In genomic region chr14:24309538-24310386, GRCh38 we compare ENCODE assay signal across 9 cellular contexts. TPM values are rescaled to one million over a fixed set of nuclear protein-coding genes. Genes with fewer than 3 reads are reported as not detected.
DNase-seq lines count a peak whose midpoint lies in the region; ATAC-seq and TF ChIP-seq lines count a peak whose summit lies in the region.
"Had no signal": no experiment of that assay in that cellular context is flagged by ENCODE, and none has a peak within 500 bp of the region (broad histone marks: within the 10 kb centered on the region; RNA-seq: fewer than 3 reads in every experiment).

A gene with protein sequence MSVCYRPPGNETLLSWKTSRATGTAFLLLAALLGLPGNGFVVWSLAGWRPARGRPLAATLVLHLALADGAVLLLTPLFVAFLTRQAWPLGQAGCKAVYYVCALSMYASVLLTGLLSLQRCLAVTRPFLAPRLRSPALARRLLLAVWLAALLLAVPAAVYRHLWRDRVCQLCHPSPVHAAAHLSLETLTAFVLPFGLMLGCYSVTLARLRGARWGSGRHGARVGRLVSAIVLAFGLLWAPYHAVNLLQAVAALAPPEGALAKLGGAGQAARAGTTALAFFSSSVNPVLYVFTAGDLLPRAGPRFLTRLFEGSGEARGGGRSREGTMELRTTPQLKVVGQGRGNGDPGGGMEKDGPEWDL (plus strand): TSS chr14:24310140. CDS start chr14:24310665, 525 bp downstream.

- H3K4me1 ChIP-seq in ascending aorta, result peaks cover 8 to 14% of the 10 kb centered on the region in 2 donors
- H3K4me1 ChIP-seq in right lobe of liver, result peaks cover 0 to 70% (median 31%) of the 10 kb centered on the region in 4 donors
- peaks cover 19 to 52% of the 10 kb centered on the region in 2 donors for H3K4me1 ChIP-seq in thyroid gland

- H3K9me3 Mint-ChIP-seq in activated naive CD4-positive, alpha-beta T cell treated with anti-CD3 and anti-CD28 coated beads for 36 hours, result no peaks in the 10 kb centered on the region

- TF ChIP-seq POLR2A in right lobe of liver (IDR thresholded peaks at IDR 0.05) (no peak), thyroid gland (IDR thresholded peaks at IDR 0.05) (no peak)

- peak within 1 kb of the TSS; percentile 39 for H3K27ac Mint-ChIP-seq in activated naive CD4-positive, alpha-beta T cell treated with anti-CD3 and anti-CD28 coated beads for 36 hours

- intact Hi-C loops in activated naive CD4-positive, alpha-beta T cell treated with anti-CD3 and anti-CD28 coated beads for 36 hours (cut with micrococcal nuclease), result no loop called here
- intact Hi-C loops in ascending aorta (cut with DNase I), result loop anchor here (2.0 kb wide), 1 partner anchor 67 kb away; the partner anchor contains the start of gene TINF2
- intact Hi-C loops in right lobe of liver (cut with DNase I), result no loop called here
- intact Hi-C loops in thyroid gland (cut with DNase I), result no loop called here

- ATAC-seq in right lobe of liver, result peak in 2 of 4 donors; percentile 19 to 54

- H3K27ac ChIP-seq in ascending aorta, result peak within 1 kb of the TSS; percentile 65 to 68
- H3K27ac ChIP-seq in right lobe of liver, result peak within 1 kb of the TSS; percentile 80 to 98 (median 93)
- H3K27ac ChIP-seq in thyroid gland, result peak within 1 kb of the TSS; percentile 82 to 89 (median 84)

- H3K36me3 ChIP-seq in ascending aorta (peaks cover 21 to 24% of the 10 kb centered on the region in 2 donors), right lobe of liver (peaks cover 0 to 21% (median 13%) of the 10 kb centered on the region in 4 donors), thyroid gland (peaks cover 16 to 17% of the 10 kb centered on the region in 2 donors)

- H3K9me3 ChIP-seq in ascending aorta, result no peaks in the 10 kb centered on the region
- H3K9me3 ChIP-seq in right lobe of liver, result no peaks in the 10 kb centered on the region
- H3K9me3 ChIP-seq in thyroid gland, result no peaks in the 10 kb centered on the region

- no peaks in the 10 kb centered on the region for H3K27me3 Mint-ChIP-seq in activated naive CD4-positive, alpha-beta T cell treated with anti-CD3 and anti-CD28 coated beads for 36 hours (ENCODE audit: low read depth)

- H3K4me1 Mint-ChIP-seq in activated naive CD4-positive, alpha-beta T cell treated with anti-CD3 and anti-CD28 coated beads for 36 hours (ENCODE audit: low read depth), result peaks cover 59% of the 10 kb centered on the region

- H3K4me3 Mint-ChIP-seq in activated naive CD4-positive, alpha-beta T cell treated with anti-CD3 and anti-CD28 coated beads for 36 hours, result peak within 1 kb of the TSS; percentile 71

- peak within 1 kb of the TSS; percentile 61 to 68 for H3K4me3 ChIP-seq in ascending aorta
- peak within 1 kb of the TSS; percentile 43 to 64 (median 48) for H3K4me3 ChIP-seq in right lobe of liver
- peak within 1 kb of the TSS in 1 of 3 donors; percentile 35 for H3K4me3 ChIP-seq in thyroid gland (replicated peaks in 1 of 3)

- H3K27me3 ChIP-seq in ascending aorta (no peaks in the 10 kb centered on the region), right lobe of liver (no peaks in the 10 kb centered on the region), thyroid gland (no peaks in the 10 kb centered on the region)

- peaks cover 34% of the 10 kb centered on the region for H3K36me3 Mint-ChIP-seq in activated naive CD4-positive, alpha-beta T cell treated with anti-CD3 and anti-CD28 coated beads for 36 hours (ENCODE audit: low read depth)

- TF ChIP-seq CTCF in ascending aorta (IDR thresholded peaks at IDR 0.05) (no peak), right lobe of liver (IDR thresholded peaks at IDR 0.05) (no peak), thyroid gland (IDR thresholded peaks at IDR 0.05) (no peak)

- DNase-seq in activated naive CD4-positive, alpha-beta T cell treated with anti-CD3 and anti-CD28 coated beads for 36 hours, result no peak
- DNase-seq in activated naive CD4-positive, alpha-beta T cell treated with Interleukin-2 at 50 U/mL for 16 hours, result no peak
- no peak for DNase-seq in ascending aorta (ENCODE audit: low spot score in 2 of 2)
- peak in 1 of 3 donors; percentile 53 for DNase-seq in right lobe of liver
- no peak for DNase-seq in thyroid gland
- DNase-seq in stimulated activated CD4-positive, alpha-beta T cell treated with anti-CD3 and anti-CD28 coated beads, Interleukin-2, amount 100 ng/mL, for 48 hours, result no peak
- no peak for DNase-seq in amygdala (lab: John Stamatoyannopoulos, UW)
- DNase-seq in NCI-H146 (lab: John Stamatoyannopoulos, UW), result no peak
- DNase-seq: NCI-H226 had no signal

- WGBS in right lobe of liver (ENCODE audit: insufficient coverage, low coverage, low lambda C conversion rate, missing lambda C conversion rate), result 57% methylated on average over 3 of the region's 6 CpGs
- WGBS in thyroid gland, 2 donors, result 80 to 82% methylated on average over 6 of the region's 6 CpGs

- CTCF ChIA-PET in activated naive CD4-positive, alpha-beta T cell treated with anti-CD3 and anti-CD28 coated beads for 36 hours (lab: Charles Lee), result interaction anchor here (0.8 to 8.5 kb wide), 21 partner anchors 9 to 219 kb away, joined by 3 to 121 read pairs (median 11); partner anchors contain the start of genes ADCY4, CHMP4A, DHRS1 and KHNYN

RNA-seq across cellular contexts. Expression of the gene that starts here (rescaled TPM):
- 10 to 100 TPM; 12.2 to 12.8 TPM for total RNA-seq in activated naive CD4-positive, alpha-beta T cell treated with anti-CD3 and anti-CD28 coated beads for 36 hours
- total RNA-seq in ascending aorta (3.0 TPM), right lobe of liver (1 to 10 TPM; 1.8 to 5.8 (median 3.5) TPM), thyroid gland (10 to 100 TPM in 2 of 4 donors, 1 to 10 TPM in 2; 6.8 to 18.5 (median 10.9) TPM)
